ENCODE assay signal across 8 cellular contexts in genomic region chr7:101474178-101474577, GRCh38.
"Had no signal": no experiment of that assay in that cellular context is flagged by ENCODE, and none has a peak within 500 bp of the region (broad histone marks: within the 10 kb centered on the region; RNA-seq: fewer than 3 reads in every experiment).

No MANE protein-coding gene starts in this region.

- H3K4me1 Mint-ChIP-seq: IgD-negative memory B cell had no signal

- H3K4me2 ChIP-seq: GM23338 had no signal

- H3K4me3 ChIP-seq: GM23338, HAP-1 had no signal

- ATAC-seq: GM23338, HCT116 had no signal

- H3K4me3 Mint-ChIP-seq: GM23338, IgD-negative memory B cell had no signal

- FAIRE-seq: H1, H54, HTR-8/SVneo had no signal

- H3K27ac Mint-ChIP-seq: GM23338, IgD-negative memory B cell had no signal

- DNase-seq: KBM-7 had no signal

- H3K36me3 Mint-ChIP-seq: IgD-negative memory B cell had no signal

- H3K36me3 ChIP-seq: HAP-1 had no signal

- H2AFZ ChIP-seq: GM23338 had no signal
